In genomic region chr10:132904814-132905649, GRCh38 we compare ENCODE assay signal across 1 cellular context.
TF ChIP-seq lines count a peak whose summit lies in the region.

No MANE protein-coding gene starts in this region.

TF ChIP-seq in SK-N-SH, 30 proteins besides CTCF, POLR2A, EP300 and RAD21 (continued from another document):
- TF ChIP-seq TEAD4 (IDR thresholded peaks at IDR 0.05; ENCODE audit: borderline replicate concordance, insufficient read depth) (no peak), GATA2 (CRISPR knock-in tag; IDR thresholded peaks at IDR 0.05) (no peak), SMC3 (IDR thresholded peaks at IDR 0.05; ENCODE audit: low read depth, low read length) (no peak), USF2 (IDR thresholded peaks at IDR 0.05; ENCODE audit: borderline replicate concordance, low read depth, low read length) (no peak), FOSL2 (IDR thresholded peaks at IDR 0.05; ENCODE audit: borderline replicate concordance, low read depth) (no peak), MEF2A (IDR thresholded peaks at IDR 0.05; ENCODE audit: borderline replicate concordance, low read depth) (no peak)
